23 cellular contexts compared by ENCODE assay signal in genomic region chr6:46526607-46527006, GRCh38. TPM values are rescaled to one million over a fixed set of nuclear protein-coding genes. Genes with fewer than 3 reads are reported as not detected.
DNase-seq lines count a peak whose midpoint lies in the region; FAIRE-seq and TF ChIP-seq lines count a peak whose summit lies in the region.
"Had no signal": no experiment of that assay in that cellular context is flagged by ENCODE, and none has a peak within 500 bp of the region (broad histone marks: within the 10 kb centered on the region; RNA-seq: fewer than 3 reads in every experiment).

No MANE protein-coding gene starts in this region.

- H3K9me3 Mint-ChIP-seq in Calu3 (ENCODE audit: low read depth, unreplicated experiment), result no peaks in the 10 kb centered on the region
- H3K9me3 Mint-ChIP-seq in immature natural killer cell, result peaks cover 0 to 2% (median 0%) of the 10 kb centered on the region in 6 donors

- no peak overlapping the region for H3K4me3 Mint-ChIP-seq in Calu3 (ENCODE audit: low read depth, unreplicated experiment)
- H3K4me3 Mint-ChIP-seq in immature natural killer cell, result no peak overlapping the region

- H3K36me3 Mint-ChIP-seq in Calu3 (ENCODE audit: insufficient read depth, unreplicated experiment) (no peaks in the 10 kb centered on the region), immature natural killer cell (no peaks in the 10 kb centered on the region)

- H2BK20ac ChIP-seq in H1 (ENCODE audit: low read length), result no peak overlapping the region

- H3K14ac ChIP-seq in H1 (ENCODE audit: insufficient read length), result no peak overlapping the region

- H3K36me3 ChIP-seq in H1 (ENCODE audit: control insufficient read depth in 2 of 4, insufficient read depth in 4 of 4, low read length in 3 of 4), result no peaks in the 10 kb centered on the region
- H3K36me3 ChIP-seq: BE2C, SJCRH30 had no signal

- H3K4me1 ChIP-seq in H1 (replicated peaks in 1 of 4; ENCODE audit: control insufficient read depth in 3 of 4, insufficient read depth in 4 of 4, low read length in 3 of 4), result peaks cover 0 to 6% (median 0%) of the 10 kb centered on the region in 4 experiments; a peak in 1 of 7 replicates
- H3K4me1 ChIP-seq: BE2C had no signal

- TF ChIP-seq POLR2A in H1 (IDR thresholded peaks at IDR 0.05; ENCODE audit: control extremely low read depth in 1 of 2, low read depth in 2 of 2, low read length in 2 of 2), result no peak

- CTCF ChIA-PET in H1 (lab: Charles Lee; ENCODE audit: partially characterized antibody) (interaction anchor here (1.0 to 1.5 kb wide), 5 partner anchors 9 to 107 kb away, joined by 3 to 9 read pairs (median 5); no protein-coding TSS in a partner anchor), Calu3 (lab: Charles Lee) (interaction anchor here (1.1 kb wide), 1 partner anchor 35 kb away, joined by 4 read pairs; the partner anchor contains the start of gene RCAN2)

- TF ChIP-seq RAD21 in H1 (IDR thresholded peaks at IDR 0.05 in 1 of 2, conservative IDR thresholded peaks at IDR 0.05 in 1 of 2; ENCODE audit: low read depth in 2 of 2, low read length in 2 of 2), result no peak

- TF ChIP-seq EP300 in H1 (IDR thresholded peaks at IDR 0.05; ENCODE audit: borderline replicate concordance in 1 of 2, low read depth in 2 of 2, low read length in 2 of 2), result no peak

- intact Hi-C loops in Calu3 (cut with micrococcal nuclease; ENCODE audit: unreplicated experiment), result no loop called here

- H3K79me1 ChIP-seq in H1 (ENCODE audit: low read depth, low read length), result no peaks in the 10 kb centered on the region

- H3K79me2 ChIP-seq in H1 (ENCODE audit: control insufficient read depth in 1 of 2, insufficient read depth in 2 of 2, low read length in 2 of 2), result no peaks in the 10 kb centered on the region

- H3K4me3 ChIP-seq in H1 (ENCODE audit: extremely low read depth in 1 of 4, insufficient read depth in 2 of 4, low read depth in 3 of 4, low read length in 4 of 4), result no peak overlapping the region
- H3K4me3 ChIP-seq: SJCRH30 had no signal

- H3K23me2 ChIP-seq in H1 (ENCODE audit: low read depth, low read length), result no peaks in the 10 kb centered on the region

- H4K5ac ChIP-seq in H1 (ENCODE audit: insufficient read length, low read depth, low read length), result no peak overlapping the region

- no peak overlapping the region for H3K18ac ChIP-seq in H1 (ENCODE audit: extremely low read depth, low read length)

- no peak overlapping the region for H2BK120ac ChIP-seq in H1 (replicated peaks; ENCODE audit: low read depth, low read length)

- TF ChIP-seq CTCF in H1 (IDR thresholded peaks at IDR 0.05; ENCODE audit: control extremely low read depth in 1 of 3, insufficient read depth in 1 of 3, low read depth in 1 of 3, low read length in 3 of 3) (no peak), Calu3 (IDR thresholded peaks at IDR 0.05; ENCODE audit: unreplicated experiment) (no peak)

- H3K4me2 ChIP-seq in H1 (ENCODE audit: insufficient read depth in 1 of 2, low read depth in 2 of 2, low read length in 2 of 2), result no peak overlapping the region

- no peak for FAIRE-seq in H1 (lab: Jason Lieb, UNC)
- FAIRE-seq: D721Med, G401.6, HTR-8/SVneo had no signal

- no peak overlapping the region for H3K27ac Mint-ChIP-seq in Calu3 (ENCODE audit: unreplicated experiment)
- no peak overlapping the region for H3K27ac Mint-ChIP-seq in immature natural killer cell

- H2AFZ ChIP-seq in H1 (ENCODE audit: low read length), result 0 out of 2 replicates have a peak overlapping the region, but pooled peaks have one; percentile 68

- no peaks in the 10 kb centered on the region for H3K9me3 ChIP-seq in H1 (ENCODE audit: insufficient read depth in 2 of 2, low read depth in 1 of 2, low read length in 1 of 2)
- H3K9me3 ChIP-seq: BE2C, SJCRH30 had no signal

- no peaks in the 10 kb centered on the region for H3K27me3 ChIP-seq in H1 (replicated peaks in 1 of 4; ENCODE audit: control insufficient read depth in 3 of 4, extremely low read depth in 1 of 4, insufficient read depth in 3 of 4, low read length in 3 of 4)
- H3K27me3 ChIP-seq: BE2C, SJCRH30 had no signal

- no peak overlapping the region for H2BK12ac ChIP-seq in H1 (ENCODE audit: low read depth, low read length)

- H2BK5ac ChIP-seq in H1 (ENCODE audit: low read depth, low read length), result no peak overlapping the region

- H3K27me3 Mint-ChIP-seq in Calu3 (ENCODE audit: unreplicated experiment) (peaks cover 25% of the 10 kb centered on the region), immature natural killer cell (ENCODE audit: low read depth in 3 of 3) (peaks cover 2 to 8% (median 7%) of the 10 kb centered on the region in 3 donors)

- H3K27ac ChIP-seq in H1 (ENCODE audit: low read depth, low read length), result no peak overlapping the region
- H3K27ac ChIP-seq: 22Rv1, SJCRH30 had no signal

- H3K56ac ChIP-seq in H1 (replicated peaks; ENCODE audit: insufficient read length, low read depth, low read length), result no peak overlapping the region

- no peak overlapping the region for H3K9ac ChIP-seq in H1 (replicated peaks in 1 of 4; ENCODE audit: extremely low read depth in 1 of 4, low read depth in 3 of 4, low read length in 3 of 4)

- H3K23ac ChIP-seq in H1 (ENCODE audit: insufficient read length), result no peak overlapping the region

- WGBS in H1 (ENCODE audit: extremely low coverage in 1 of 2, insufficient coverage in 1 of 2, insufficient read length in 1 of 2, insufficient replicate concordance in 2 of 2, low coverage in 1 of 2, low lambda C conversion rate in 2 of 2, missing lambda C conversion rate in 1 of 2), 2 experiments, result 100% methylated on average over 1 of the region's 2 CpGs; no CpG with 5 or more reads in 1 of the 2 experiments

- H3K4ac ChIP-seq in H1 (replicated peaks; ENCODE audit: insufficient read length, low read depth, low read length), result no peak overlapping the region

- no peaks in the 10 kb centered on the region for H4K20me1 ChIP-seq in H1 (replicated peaks in 1 of 2; ENCODE audit: control insufficient read depth in 1 of 2, insufficient read depth in 2 of 2, low read length in 2 of 2)

- DNase-seq in NCI-H1105 (lab: John Stamatoyannopoulos, UW) (peak; percentile 3), NCI-H1105 treated with DMSO at 0.1 percent for 48 hours (lab: John Stamatoyannopoulos, UW) (no peak), NCI-H69 (lab: John Stamatoyannopoulos, UW) (peak; percentile 10), H1 (ENCODE audit: low read depth in 1 of 2, low spot score in 2 of 2) (no peak), Calu3 (no peak), NCI-H1930 (lab: John Stamatoyannopoulos, UW) (no peak), immature natural killer cell (no peak), D341Med (ENCODE audit: low spot score) (no peak)
- DNase-seq: BE2C, GOT3, HCEC 1CT, KBM-7, MM.1S, NCI-H1436, NCI-H187, NCI-H2107, NCI-H510A, PC-3 had no signal

- no peaks in the 10 kb centered on the region for H3K4me1 Mint-ChIP-seq in Calu3 (ENCODE audit: low read depth, unreplicated experiment)
- no peaks in the 10 kb centered on the region for H3K4me1 Mint-ChIP-seq in immature natural killer cell

- H4K8ac ChIP-seq in H1 (ENCODE audit: extremely low read depth, insufficient read depth, low read length), result no peak overlapping the region

- no peak overlapping the region for H2AK5ac ChIP-seq in H1 (ENCODE audit: low read depth, low read length)

- POLR2A ChIA-PET in H1 (lab: Charles Lee; ENCODE audit: partially characterized antibody), result no interaction called here

- no peak overlapping the region for H2BK15ac ChIP-seq in H1 (ENCODE audit: low read length)

- no TSS peak for BruUV-seq in Calu3 (replicated peaks; lab: Mats Ljungman, UMichigan)

- no peak overlapping the region for H4K91ac ChIP-seq in H1 (replicated peaks; ENCODE audit: insufficient read length, low read length)

TF ChIP-seq in H1, 55 proteins besides CTCF, POLR2A, EP300 and RAD21 (continues in another document):
- TF ChIP-seq YY1 (IDR thresholded peaks at IDR 0.05; ENCODE audit: low read depth, low read length) (no peak), GTF2F1 (IDR thresholded peaks at IDR 0.05; ENCODE audit: borderline replicate concordance, low read depth, low read length) (no peak), USF2 (IDR thresholded peaks at IDR 0.05; ENCODE audit: low read length) (no peak), BACH1 (IDR thresholded peaks at IDR 0.05; ENCODE audit: low read length) (no peak), SUZ12 (IDR thresholded peaks at IDR 0.05; ENCODE audit: low read length) (no peak), SIRT6 (IDR thresholded peaks at IDR 0.05; ENCODE audit: low read length) (no peak), GABPA (IDR thresholded peaks at IDR 0.05; ENCODE audit: borderline replicate concordance, insufficient read depth, low read length) (no peak), SIN3A (conservative IDR thresholded peaks at IDR 0.05 in 1 of 2, IDR thresholded peaks at IDR 0.05 in 1 of 2; ENCODE audit: low read depth in 1 of 2, low read length in 2 of 2) (no peak), JUND (IDR thresholded peaks at IDR 0.05; ENCODE audit: low read length) (no peak), BCL11A (IDR thresholded peaks at IDR 0.05; ENCODE audit: low read depth in 2 of 2, low read length in 2 of 2) (no peak), CBX5 (IDR thresholded peaks at IDR 0.05; ENCODE audit: low read depth, low read length) (no peak), RBBP5 (IDR thresholded peaks at IDR 0.05; ENCODE audit: borderline replicate concordance, low read depth, low read length) (no peak), RXRA (IDR thresholded peaks at IDR 0.05; ENCODE audit: insufficient read depth, low read depth, low read length) (no peak), BRCA1 (IDR thresholded peaks at IDR 0.05; ENCODE audit: low read depth, low read length) (no peak), NANOG (IDR thresholded peaks at IDR 0.05; ENCODE audit: insufficient read depth, low read depth, low read length, poor library complexity, severe bottlenecking) (no peak), JUN (IDR thresholded peaks at IDR 0.05; ENCODE audit: low read depth, low read length) (no peak)

RNA-seq across cellular contexts. Expression of gene RCAN2, which starts 35.4 kb away (rescaled TPM):
- total RNA-seq in H1 (2021; fragmentation: NEBNext Ultra II Directional; extraction: Animal tissue kit (Norgen Biotek cat#: 25700)), result 8.1 and 8.5 TPM in 2 replicates
- polyA plus RNA-seq in H1 (2011; rRNA removed) (3.6 and 5.0 TPM in 2 replicates), immature natural killer cell (not detected)
- polyA plus RNA-seq in H1 (2011; cell fraction: cytosol; rRNA removed), result 4.1 TPM
- polyA plus RNA-seq in H1 (2011; cell fraction: nucleus; rRNA removed), result 2.2 TPM
- polyA plus RNA-seq in H1 (2012, experiment 1 of 2), result 5.7 to 9.8 TPM (median 6.4 TPM) in 4 replicates
- polyA plus RNA-seq in H1 (2012, experiment 2 of 2), result 1.2 TPM
- polyA plus RNA-seq in H1 (2013, experiment 1 of 2), result 6.2 TPM
- polyA plus RNA-seq in H1 (2013, experiment 2 of 2), result 6.0 TPM
- 8.0 and 11.7 TPM in 2 replicates for polyA minus RNA-seq in H1 (2011; rRNA and poly(A)+ RNA removed)
- 4.2 TPM for polyA minus RNA-seq in H1 (2011; cell fraction: cytosol; rRNA and poly(A)+ RNA removed)
- polyA minus RNA-seq in H1 (2011; cell fraction: nucleus; rRNA and poly(A)+ RNA removed), result 2.9 TPM
- total RNA-seq in Calu3 (2022), result 2.2 and 3.7 TPM in 2 replicates
- total RNA-seq: PC-3 had no signal

Comparison
In these comparisons a context has a peak if more than half of its experiments do, and no peak if none do; other contexts are left out.
1. DNase-seq: peak in NCI-H1105 (single experiment) and NCI-H69 (single experiment); none in NCI-H1105 treated with DMSO at 0.1 percent for 48 hours (single experiment), H1 (0 of 2), Calu3 (single experiment), NCI-H1930 (0 of 2), immature natural killer cell (0 of 3) and D341Med (single experiment).